In genomic region chr7:133121175-133121844, GRCh38 we compare ENCODE assay signal across 18 cellular contexts. TPM values are rescaled to one million over a fixed set of nuclear protein-coding genes. Genes with fewer than 3 reads are reported as not detected.
A peak's percentile ranks its signal among the peaks of the same experiment; 100 is the strongest.
DNase-seq lines count a peak whose midpoint lies in the region; ATAC-seq, FAIRE-seq and TF ChIP-seq lines count a peak whose summit lies in the region.
"Had no signal": no experiment of that assay in that cellular context is flagged by ENCODE, and none has a peak within 500 bp of the region (broad histone marks: within the 10 kb centered on the region; RNA-seq: fewer than 3 reads in every experiment).

No MANE protein-coding gene starts in this region.

- no peak overlapping the region for H3K27ac ChIP-seq in K562 (ENCODE audit: extremely low read depth, low read depth, low read length)
- H3K27ac ChIP-seq: A549, HL-60 had no signal

- H3K36me3 Mint-ChIP-seq in activated CD4-positive, alpha-beta T cell treated with anti-CD3 and anti-CD28 coated beads, Interleukin-2, amount 10 ng/mL, durations not matched to agents 24 days and 14 days (ENCODE audit: low read depth) = no peaks in the 10 kb centered on the region
- H3K36me3 Mint-ChIP-seq: CD14-positive monocyte; CD8-positive, alpha-beta T cell had no signal

- intact Hi-C loops in K562 (cut with micrococcal nuclease) = loop anchor here (10.0 kb wide), 1 partner anchor 407 kb away; no protein-coding TSS in a partner anchor
- intact Hi-C loops in lower leg skin (cut with DNase I; ENCODE audit: low total_unique reads) = no loop called here
- intact Hi-C loops in activated CD4-positive, alpha-beta T cell treated with anti-CD3 and anti-CD28 coated beads, Interleukin-2, amount 10 ng/mL, durations not matched to agents 24 days and 14 days (cut with micrococcal nuclease) = no loop called here

- no peaks in the 10 kb centered on the region for H4K20me1 ChIP-seq in K562 (replicated peaks; ENCODE audit: control insufficient read depth, insufficient read depth, low read length)

- TF ChIP-seq EP300 in K562 (IDR thresholded peaks at IDR 0.05; ENCODE audit: low read length) = peak; percentile 54; the same call in 1 of the 2 replicates

- ATAC-seq in K562 (peak; percentile 65), GM18909 (IDR thresholded peaks at IDR 0.05; ENCODE audit: poor library complexity, unreplicated experiment) (no peak)
- ATAC-seq: A549; CD8-positive, alpha-beta T cell had no signal

- H3K27ac Mint-ChIP-seq in activated CD4-positive, alpha-beta T cell treated with anti-CD3 and anti-CD28 coated beads, Interleukin-2, amount 10 ng/mL, durations not matched to agents 24 days and 14 days = no peak overlapping the region
- H3K27ac Mint-ChIP-seq: CD14-positive monocyte; CD8-positive, alpha-beta T cell had no signal

- H3K9me3 Mint-ChIP-seq in activated CD4-positive, alpha-beta T cell treated with anti-CD3 and anti-CD28 coated beads, Interleukin-2, amount 10 ng/mL, durations not matched to agents 24 days and 14 days = no peaks in the 10 kb centered on the region
- H3K9me3 Mint-ChIP-seq: CD8-positive, alpha-beta T cell had no signal

- H3K4me3 ChIP-seq in K562 = no peak overlapping the region
- no peak overlapping the region for H3K4me3 ChIP-seq in lower leg skin (ENCODE audit: low read depth, poor library complexity, severe bottlenecking)
- H3K4me3 ChIP-seq: A549 had no signal

- H3K4me1 Mint-ChIP-seq in activated CD4-positive, alpha-beta T cell treated with anti-CD3 and anti-CD28 coated beads, Interleukin-2, amount 10 ng/mL, durations not matched to agents 24 days and 14 days = no peaks in the 10 kb centered on the region
- H3K4me1 Mint-ChIP-seq: CD14-positive monocyte had no signal

- in situ Hi-C loops in K562 (cut with MboI) = no loop called here

- no peak overlapping the region for H2AFZ ChIP-seq in K562 (ENCODE audit: low read depth, low read length)

- no peak for TF ChIP-seq RAD21 in K562 (CRISPR knock-in tag; conservative IDR thresholded peaks at IDR 0.05 in 1 of 2, IDR thresholded peaks at IDR 0.05 in 1 of 2)

- no peaks in the 10 kb centered on the region for H3K9me1 ChIP-seq in K562 (ENCODE audit: control insufficient read depth, insufficient read depth, low read length)

- no TSS peak for BruUV-seq in K562 (replicated peaks; lab: Mats Ljungman, UMichigan)

- WGBS in K562 (ENCODE audit: insufficient coverage, low coverage, missing lambda C conversion rate) = 1% methylated on average over 7 of the region's 7 CpGs
- 80 to 87% methylated on average over 7 of the region's 7 CpGs for WGBS in lower leg skin, 2 donors

- no peaks in the 10 kb centered on the region for H3K9me3 ChIP-seq in K562 (replicated peaks; ENCODE audit: control insufficient read depth, insufficient read depth, low read depth, low read length)
- H3K9me3 ChIP-seq: A549 had no signal

- CTCF ChIA-PET in K562 (lab: Yijun Ruan, JAX; ENCODE audit: low intra/inter-chr PET ratio) = no interaction called here

- no peak for FAIRE-seq in K562 (lab: Jason Lieb, UNC)
- FAIRE-seq: A549, D721Med, H1 had no signal

- H3K36me3 ChIP-seq in K562 (ENCODE audit: control insufficient read depth, insufficient read depth, low read length) = no peaks in the 10 kb centered on the region

- no peak for TF ChIP-seq CTCF in K562 (IDR thresholded peaks at IDR 0.05 in 2 of 3, conservative IDR thresholded peaks at IDR 0.05 in 1 of 3; ENCODE audit: insufficient read depth in 2 of 3, low read depth in 1 of 3, low read length in 3 of 3)
- TF ChIP-seq CTCF in lower leg skin (IDR thresholded peaks at IDR 0.05) = no peak

- no peaks in the 10 kb centered on the region for H3K79me2 ChIP-seq in K562 (ENCODE audit: control insufficient read depth, insufficient read depth, low read length)

- TF ChIP-seq POLR2A in K562 (conservative IDR thresholded peaks at IDR 0.05) = no peak
- TF ChIP-seq POLR2A in lower leg skin (IDR thresholded peaks at IDR 0.05) = no peak

- H3K4me2 ChIP-seq in K562 (ENCODE audit: insufficient read depth, low read length) = 0 out of 2 replicates have a peak overlapping the region, but pooled peaks have one; percentile 16
- H3K4me2 ChIP-seq: A549 had no signal

- no peak overlapping the region for H3K9ac ChIP-seq in K562 (ENCODE audit: insufficient read depth in 1 of 2, low read depth in 2 of 2, low read length in 2 of 2)

- DNase-seq in DMS 273 treated with DMSO at 0.1 percent for 48 hours (lab: John Stamatoyannopoulos, UW) = peak; percentile 58
- peak; percentile 74 for DNase-seq in SK-N-DZ (ENCODE audit: low spot score)
- DNase-seq in K562 (ENCODE audit: extremely low read depth in 1 of 4, low spot score in 3 of 4) = peak in 2 of 4 experiments; percentile 32 to 38
- DNase-seq in middle frontal gyrus (ENCODE audit: extremely low spot score, low spot score) = peak; percentile 37
- DNase-seq in activated T-cell treated with anti-CD3 and anti-CD28 coated beads for 4 hours = no peak
- no peak for DNase-seq in lower leg skin (ENCODE audit: low spot score in 2 of 2)
- no peak for DNase-seq in activated CD4-positive, alpha-beta T cell treated with anti-CD3 and anti-CD28 coated beads, Interleukin-2, amount 10 ng/mL, durations not matched to agents 24 days and 14 days
- DNase-seq: CD8-positive, alpha-beta T cell; COR-L47; DMS53; GF-D8; HCEC 1CT had no signal

- POLR2A ChIA-PET in K562 (lab: Yijun Ruan, JAX) = no interaction called here

- H3K4me1 ChIP-seq in K562 (replicated peaks in 1 of 2; ENCODE audit: control insufficient read depth in 2 of 2, insufficient read depth in 2 of 2, low read length in 2 of 2) = peaks cover 0 to 16% of the 10 kb centered on the region in 2 experiments; a peak in 3 of 5 replicates
- H3K4me1 ChIP-seq: A549 had no signal

- H3K4me3 Mint-ChIP-seq in activated CD4-positive, alpha-beta T cell treated with anti-CD3 and anti-CD28 coated beads, Interleukin-2, amount 10 ng/mL, durations not matched to agents 24 days and 14 days = no peak overlapping the region
- H3K4me3 Mint-ChIP-seq: CD14-positive monocyte; CD8-positive, alpha-beta T cell had no signal

- H3K27me3 Mint-ChIP-seq in activated CD4-positive, alpha-beta T cell treated with anti-CD3 and anti-CD28 coated beads, Interleukin-2, amount 10 ng/mL, durations not matched to agents 24 days and 14 days = peaks cover 5% of the 10 kb centered on the region

- peaks cover 24% of the 10 kb centered on the region in 2 experiments for H3K27me3 ChIP-seq in K562 (ENCODE audit: control insufficient read depth in 2 of 2, insufficient read depth in 2 of 2, low read length in 2 of 2)

TF ChIP-seq in K562, 482 proteins besides CTCF, POLR2A, EP300 and RAD21 (continues in another document):
- no peak for TF ChIP-seq ZNF316 (IDR thresholded peaks at IDR 0.05)
- peak; percentile 62 for TF ChIP-seq KLF16 (IDR thresholded peaks at IDR 0.05)
- peak; percentile 24; the same call in 1 of the 2 replicates for TF ChIP-seq SPI1 (IDR thresholded peaks at IDR 0.05; ENCODE audit: borderline replicate concordance, low read depth, low read length)
- peak; percentile 12; the same call in 1 of the 2 replicates for TF ChIP-seq GATA2 (CRISPR knock-in tag; IDR thresholded peaks at IDR 0.05)
- no peak for TF ChIP-seq ZNF507 (tag; conservative IDR thresholded peaks at IDR 0.05)
- peak; percentile 90 for TF ChIP-seq CBFA2T3 (IDR thresholded peaks at IDR 0.05)
- peak; percentile 44; the same call in 1 of the 2 replicates for TF ChIP-seq DPF2 (IDR thresholded peaks at IDR 0.05)
- peak; percentile 54 for TF ChIP-seq SOX6 (IDR thresholded peaks at IDR 0.05)
- TF ChIP-seq MCM7 (IDR thresholded peaks at IDR 0.05) = no peak
- TF ChIP-seq CCNT2 (IDR thresholded peaks at IDR 0.05; ENCODE audit: borderline replicate concordance, extremely low read depth, insufficient read length, low read depth, low read length) = peak; percentile 73
- TF ChIP-seq, protein P1, sequence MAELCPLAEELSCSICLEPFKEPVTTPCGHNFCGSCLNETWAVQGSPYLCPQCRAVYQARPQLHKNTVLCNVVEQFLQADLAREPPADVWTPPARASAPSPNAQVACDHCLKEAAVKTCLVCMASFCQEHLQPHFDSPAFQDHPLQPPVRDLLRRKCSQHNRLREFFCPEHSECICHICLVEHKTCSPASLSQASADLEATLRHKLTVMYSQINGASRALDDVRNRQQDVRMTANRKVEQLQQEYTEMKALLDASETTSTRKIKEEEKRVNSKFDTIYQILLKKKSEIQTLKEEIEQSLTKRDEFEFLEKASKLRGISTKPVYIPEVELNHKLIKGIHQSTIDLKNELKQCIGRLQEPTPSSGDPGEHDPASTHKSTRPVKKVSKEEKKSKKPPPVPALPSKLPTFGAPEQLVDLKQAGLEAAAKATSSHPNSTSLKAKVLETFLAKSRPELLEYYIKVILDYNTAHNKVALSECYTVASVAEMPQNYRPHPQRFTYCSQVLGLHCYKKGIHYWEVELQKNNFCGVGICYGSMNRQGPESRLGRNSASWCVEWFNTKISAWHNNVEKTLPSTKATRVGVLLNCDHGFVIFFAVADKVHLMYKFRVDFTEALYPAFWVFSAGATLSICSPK (IDR thresholded peaks at IDR 0.05; ENCODE audit: borderline replicate concordance) = no peak

RNA-seq across cellular contexts. Expression of gene CHCHD3, which starts 39.4 kb away (rescaled TPM):
- polyA plus RNA-seq in SK-N-DZ (2014; cell fraction: cytosol; rRNA removed) = 143 and 158 TPM in 2 replicates
- 71.3 and 75.7 TPM in 2 replicates for polyA plus RNA-seq in SK-N-DZ (2014; cell fraction: nucleus; rRNA removed)
- total RNA-seq in K562 (2011; cell fraction: chromatin; rRNA removed; ENCODE audit: low replicate concordance) = 87.4 and 161 TPM in 2 replicates
- 66.5 and 86.1 TPM in 2 replicates for total RNA-seq in K562 (2011; cell fraction: nucleolus; rRNA removed)
- 95.3 and 156 TPM in 2 replicates for total RNA-seq in K562 (2011; cell fraction: nucleoplasm; rRNA removed)
- total RNA-seq in K562 (2014; rRNA removed) = 254 and 266 TPM in 2 replicates
- 238 and 252 TPM in 2 replicates for total RNA-seq in K562 (2014; rRNA removed; fragmentation: Illumina TruSeq; extraction: Trizol)
- total RNA-seq in K562 (2015; rRNA removed; fragmentation: Illumina TruSeq; extraction: Trizol) = 230 and 245 TPM in 2 replicates
- total RNA-seq in K562 (2021) = 170 and 177 TPM in 2 replicates
- 204 and 232 TPM in 2 replicates for polyA plus RNA-seq in K562 (2011; rRNA removed)
- polyA plus RNA-seq in K562 (2011; cell fraction: cytosol; rRNA removed) = 61.4 and 114 TPM in 2 replicates
- 42.6 and 86.9 TPM in 2 replicates for polyA plus RNA-seq in K562 (2011; cell fraction: nucleus; rRNA removed)
- 158 and 160 TPM in 2 replicates for polyA plus RNA-seq in K562 (2012)
- polyA plus RNA-seq in K562 (2014; fragmentation: Illumina TruSeq; extraction: Trizol) = 219 and 279 TPM in 2 replicates
- polyA plus RNA-seq in K562 (2014; fragmentation: Nextera tagmentation; extraction: Ambion mirVana) = 100 to 1,000 TPM in 1 of 2 experiments, 10 to 100 TPM in 1; 66.2 to 110 TPM
- polyA plus RNA-seq in K562 (2014; rRNA removed) = 157 and 165 TPM in 2 replicates
- 272 and 340 TPM in 2 replicates for polyA minus RNA-seq in K562 (2011; rRNA and poly(A)+ RNA removed)
- 147 and 159 TPM in 2 replicates for polyA minus RNA-seq in K562 (2011; cell fraction: cytosol; rRNA and poly(A)+ RNA removed)
- 90.2 and 142 TPM in 2 replicates for polyA minus RNA-seq in K562 (2011; cell fraction: nucleus; rRNA and poly(A)+ RNA removed)
- total RNA-seq in lower leg skin = 10 to 100 TPM; 27.9 to 39.0 (median 34.5) TPM
- total RNA-seq in activated CD4-positive, alpha-beta T cell treated with anti-CD3 and anti-CD28 coated beads, Interleukin-2, amount 10 ng/mL, durations not matched to agents 24 days and 14 days = 74.5 and 76.2 TPM in 2 replicates

Comparison
In these comparisons a context has a peak if more than half of its experiments do, and no peak if none do; other contexts are left out.
1. DNase-seq: peak in DMS 273 treated with DMSO at 0.1 percent for 48 hours (single experiment), SK-N-DZ (single experiment) and middle frontal gyrus (single experiment); none in activated T-cell treated with anti-CD3 and anti-CD28 coated beads for 4 hours (single experiment), lower leg skin (0 of 2) and activated CD4-positive, alpha-beta T cell treated with anti-CD3 and anti-CD28 coated beads, Interleukin-2, amount 10 ng/mL, durations not matched to agents 24 days and 14 days (single experiment).